ENCODE assay signal across 8 cellular contexts in the genomic region with DNA sequence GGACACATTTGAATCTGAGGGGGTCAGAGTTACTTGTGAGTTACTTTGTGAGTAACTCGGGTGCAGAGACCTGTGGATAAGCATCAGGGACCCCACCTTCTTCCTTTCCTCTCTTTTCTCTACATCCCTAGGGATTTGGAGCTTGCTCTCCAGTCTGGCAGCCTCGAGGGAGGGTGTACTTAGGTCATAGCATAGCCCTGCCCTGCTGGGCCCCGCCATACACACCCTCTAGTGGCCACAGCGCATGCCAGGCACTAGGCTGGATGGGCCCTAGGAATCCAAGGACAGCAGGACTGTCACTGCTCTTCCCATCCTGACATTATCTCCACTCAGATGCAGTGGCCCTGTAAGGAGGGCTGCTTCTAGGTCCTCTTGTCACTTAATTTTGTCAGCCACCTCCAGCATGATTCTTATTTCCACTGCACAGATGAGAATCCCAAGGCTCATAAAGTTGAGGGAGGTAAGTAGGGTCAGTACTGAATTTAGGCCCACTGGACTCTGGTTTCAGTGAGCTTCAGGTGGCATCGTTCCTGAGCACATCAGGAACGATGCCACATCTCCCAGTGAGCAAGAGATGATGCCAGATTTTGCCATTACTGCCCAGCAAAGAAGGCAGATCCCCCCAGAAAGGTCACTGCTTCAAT. TPM values are rescaled to one million over a fixed set of nuclear protein-coding genes. Genes with fewer than 3 reads are reported as not detected.
DNase-seq lines count a peak whose midpoint lies in the region; ATAC-seq, FAIRE-seq and TF ChIP-seq lines count a peak whose summit lies in the region.

No MANE protein-coding gene starts in this region.

- TF ChIP-seq RAD21 in neural cell (conservative IDR thresholded peaks at IDR 0.05), result no peak

- no peaks in the 10 kb centered on the region for H3K9me2 ChIP-seq in neural cell (ENCODE audit: insufficient read depth, low read length)

- TF ChIP-seq CTCF in D721Med (IDR thresholded peaks at IDR 0.05; ENCODE audit: insufficient read depth, missing control alignments), result peak; percentile 68
- peak; percentile 30 for TF ChIP-seq CTCF in neural cell (IDR thresholded peaks at IDR 0.05; ENCODE audit: poor library complexity, severe bottlenecking)

- H4K20me1 ChIP-seq in neural cell (ENCODE audit: insufficient read depth), result no peaks in the 10 kb centered on the region

- FAIRE-seq in D721Med (lab: Jason Lieb, UNC), result no peak

- H3K9ac ChIP-seq in neural cell (ENCODE audit: low read length), result no peak overlapping the region

- TF ChIP-seq EP300 in neural cell (conservative IDR thresholded peaks at IDR 0.05; ENCODE audit: poor library complexity, severe bottlenecking), result no peak

- no peaks in the 10 kb centered on the region for H3K36me3 ChIP-seq in neural cell (ENCODE audit: insufficient read depth, low read length)

- DNase-seq in D721Med (ENCODE audit: insufficient read length, low spot score), result no peak
- peak; percentile 62 for DNase-seq in HPDE6-E6E7 (ENCODE audit: extremely low spot score)
- peak; percentile 37 to 59 for DNase-seq in SHP77 (lab: John Stamatoyannopoulos, UW)
- no peak for DNase-seq in kidney glomerular epithelial cell (lab: John Stamatoyannopoulos, UW)

- no peak overlapping the region for H3K4me2 ChIP-seq in neural cell (ENCODE audit: low read length)

- ATAC-seq in esophagus mucosa (peak; percentile 47), GM19467 (IDR thresholded peaks at IDR 0.05; ENCODE audit: unreplicated experiment) (no peak), GM21619 (IDR thresholded peaks at IDR 0.05; ENCODE audit: unreplicated experiment) (no peak)

- no peaks in the 10 kb centered on the region for H3F3A ChIP-seq in neural cell (ENCODE audit: insufficient read depth, low read length, poor library complexity, severe bottlenecking)

- H3K4me3 ChIP-seq in neural cell (ENCODE audit: low read length), result no peak overlapping the region

- H3K27me3 ChIP-seq in neural cell (ENCODE audit: insufficient read depth, low read depth, low read length), result peaks cover 34% of the 10 kb centered on the region

- no peak overlapping the region for H3K27ac ChIP-seq in neural cell (ENCODE audit: low read length)

- H3K9me3 ChIP-seq in neural cell (ENCODE audit: low read length), result no peaks in the 10 kb centered on the region

- no peaks in the 10 kb centered on the region for H3K79me2 ChIP-seq in neural cell (replicated peaks; ENCODE audit: insufficient read depth, low read length)

- no peak overlapping the region for H2AFZ ChIP-seq in neural cell (ENCODE audit: low read depth, low read length)

TF ChIP-seq in neural cell, 6 proteins besides CTCF, POLR2A, EP300 and RAD21:
- TF ChIP-seq SMC3 (conservative IDR thresholded peaks at IDR 0.05; ENCODE audit: poor library complexity) (no peak), EZH2 (IDR thresholded peaks at IDR 0.05; ENCODE audit: borderline replicate concordance, insufficient read depth, low read length, poor library complexity, severe bottlenecking) (no peak), TAF1 (IDR thresholded peaks at IDR 0.05; ENCODE audit: low read depth) (no peak), MXI1 (conservative IDR thresholded peaks at IDR 0.05; ENCODE audit: poor library complexity, severe bottlenecking) (no peak), POLR2AphosphoS5 (IDR thresholded peaks at IDR 0.05) (no peak)
- TF ChIP-seq, protein P1, sequence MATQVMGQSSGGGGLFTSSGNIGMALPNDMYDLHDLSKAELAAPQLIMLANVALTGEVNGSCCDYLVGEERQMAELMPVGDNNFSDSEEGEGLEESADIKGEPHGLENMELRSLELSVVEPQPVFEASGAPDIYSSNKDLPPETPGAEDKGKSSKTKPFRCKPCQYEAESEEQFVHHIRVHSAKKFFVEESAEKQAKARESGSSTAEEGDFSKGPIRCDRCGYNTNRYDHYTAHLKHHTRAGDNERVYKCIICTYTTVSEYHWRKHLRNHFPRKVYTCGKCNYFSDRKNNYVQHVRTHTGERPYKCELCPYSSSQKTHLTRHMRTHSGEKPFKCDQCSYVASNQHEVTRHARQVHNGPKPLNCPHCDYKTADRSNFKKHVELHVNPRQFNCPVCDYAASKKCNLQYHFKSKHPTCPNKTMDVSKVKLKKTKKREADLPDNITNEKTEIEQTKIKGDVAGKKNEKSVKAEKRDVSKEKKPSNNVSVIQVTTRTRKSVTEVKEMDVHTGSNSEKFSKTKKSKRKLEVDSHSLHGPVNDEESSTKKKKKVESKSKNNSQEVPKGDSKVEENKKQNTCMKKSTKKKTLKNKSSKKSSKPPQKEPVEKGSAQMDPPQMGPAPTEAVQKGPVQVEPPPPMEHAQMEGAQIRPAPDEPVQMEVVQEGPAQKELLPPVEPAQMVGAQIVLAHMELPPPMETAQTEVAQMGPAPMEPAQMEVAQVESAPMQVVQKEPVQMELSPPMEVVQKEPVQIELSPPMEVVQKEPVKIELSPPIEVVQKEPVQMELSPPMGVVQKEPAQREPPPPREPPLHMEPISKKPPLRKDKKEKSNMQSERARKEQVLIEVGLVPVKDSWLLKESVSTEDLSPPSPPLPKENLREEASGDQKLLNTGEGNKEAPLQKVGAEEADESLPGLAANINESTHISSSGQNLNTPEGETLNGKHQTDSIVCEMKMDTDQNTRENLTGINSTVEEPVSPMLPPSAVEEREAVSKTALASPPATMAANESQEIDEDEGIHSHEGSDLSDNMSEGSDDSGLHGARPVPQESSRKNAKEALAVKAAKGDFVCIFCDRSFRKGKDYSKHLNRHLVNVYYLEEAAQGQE (IDR thresholded peaks at IDR 0.05; ENCODE audit: borderline replicate concordance), result no peak

RNA-seq across cellular contexts. Expression of a gene that starts 3.6 kb away (rescaled TPM):
- total RNA-seq in esophagus mucosa, result 1.2 TPM
- polyA plus RNA-seq in neural cell, result 0.08 and 0.16 TPM in 2 replicates
- polyA minus RNA-seq in neural cell, result 0.12 TPM in 1 of 2 replicates, not detected in the other

Comparison
In these comparisons a context has a peak if more than half of its experiments do, and no peak if none do; other contexts are left out.
1. DNase-seq: peak in HPDE6-E6E7 (single experiment) and SHP77 (2 of 2); none in D721Med (single experiment) and kidney glomerular epithelial cell (single experiment).